In genomic region chr1:6127587-6128163, GRCh38 we compare ENCODE assay signal across 1 cellular context.
A peak's percentile ranks its signal among the peaks of the same experiment; 100 is the strongest.
TF ChIP-seq lines count a peak whose summit lies in the region.

No MANE protein-coding gene starts in this region.

TF ChIP-seq in K562, 482 proteins besides CTCF, POLR2A, EP300 and RAD21 (continued from another document and continues in another):
- TF ChIP-seq ATF2 (CRISPR knock-in tag; IDR thresholded peaks at IDR 0.05): peak; percentile 41; the same call in 1 of the 2 replicates
- TF ChIP-seq ZNF277 (CRISPR knock-in tag; IDR thresholded peaks at IDR 0.05; ENCODE audit: borderline replicate concordance): no peak
- no peak for TF ChIP-seq NCOR1 (IDR thresholded peaks at IDR 0.05)
- no peak for TF ChIP-seq KLF16 (IDR thresholded peaks at IDR 0.05)
- no peak for TF ChIP-seq HDAC3 (IDR thresholded peaks at IDR 0.05; ENCODE audit: borderline replicate concordance, partially characterized antibody)
- no peak for TF ChIP-seq ZNF316 (IDR thresholded peaks at IDR 0.05)
- peak; percentile 80 to 84 for TF ChIP-seq NRF1 (conservative IDR thresholded peaks at IDR 0.05 in 1 of 2, IDR thresholded peaks at IDR 0.05 in 1 of 2)
- TF ChIP-seq ZNF347 (CRISPR knock-in tag; IDR thresholded peaks at IDR 0.05; ENCODE audit: low read depth): no peak
- TF ChIP-seq USF1 (CRISPR knock-in tag; IDR thresholded peaks at IDR 0.05): peak; percentile 94
- TF ChIP-seq MYC (IDR thresholded peaks at IDR 0.05; ENCODE audit: low read depth, low read length): peak; percentile 92
- TF ChIP-seq MYC (CRISPR knock-in tag; IDR thresholded peaks at IDR 0.05; ENCODE audit: borderline replicate concordance, low read depth): peak; percentile 29; the same call in 1 of the 2 replicates
- TF ChIP-seq MYBL2 (IDR thresholded peaks at IDR 0.05; ENCODE audit: low read depth): no peak
- no peak for TF ChIP-seq MYBL2 (CRISPR knock-in tag; IDR thresholded peaks at IDR 0.05; ENCODE audit: borderline replicate concordance)
- no peak for TF ChIP-seq PBX2 (CRISPR knock-in tag; IDR thresholded peaks at IDR 0.05; ENCODE audit: low read depth)
- no peak for TF ChIP-seq PBX2 (tag; conservative IDR thresholded peaks at IDR 0.05; ENCODE audit: low read depth)
- TF ChIP-seq E2F5 (CRISPR knock-in tag; IDR thresholded peaks at IDR 0.05): no peak; the same call in 1 of the 2 replicates
- no peak for TF ChIP-seq KLF10 (CRISPR knock-in tag; IDR thresholded peaks at IDR 0.05)
- no peak for TF ChIP-seq NCOA2 (IDR thresholded peaks at IDR 0.05; ENCODE audit: partially characterized antibody in 2 of 2)
- no peak for TF ChIP-seq EHMT2 (IDR thresholded peaks at IDR 0.05)
- TF ChIP-seq BCLAF1 (IDR thresholded peaks at IDR 0.05; ENCODE audit: borderline replicate concordance in 1 of 2, control insufficient read depth in 1 of 2, low read depth in 2 of 2, low read length in 1 of 2): no peak
- peak; percentile 93 to 96 for TF ChIP-seq MNT (conservative IDR thresholded peaks at IDR 0.05)
- TF ChIP-seq ZBTB11 (CRISPR knock-in tag; IDR thresholded peaks at IDR 0.05): no peak
- TF ChIP-seq ARID1B (IDR thresholded peaks at IDR 0.05): no peak
- TF ChIP-seq NCOA1 (IDR thresholded peaks at IDR 0.05; ENCODE audit: low read depth): no peak
- no peak for TF ChIP-seq NFE2L1 (tag; IDR thresholded peaks at IDR 0.05; ENCODE audit: borderline replicate concordance, low read depth)
- TF ChIP-seq SMARCA4 (IDR thresholded peaks at IDR 0.05): no peak
- no peak for TF ChIP-seq KDM4B (IDR thresholded peaks at IDR 0.05; ENCODE audit: borderline replicate concordance in 2 of 2, low read depth in 1 of 2)
- no peak for TF ChIP-seq CHAMP1 (IDR thresholded peaks at IDR 0.05)
- no peak for TF ChIP-seq CBX2 (IDR thresholded peaks at IDR 0.05; ENCODE audit: insufficient read depth, low read length, poor library complexity, severe bottlenecking)
- TF ChIP-seq LEF1 (IDR thresholded peaks at IDR 0.05): no peak
- no peak for TF ChIP-seq NFIC (IDR thresholded peaks at IDR 0.05)
- TF ChIP-seq NFYB (IDR thresholded peaks at IDR 0.05; ENCODE audit: extremely low read depth, insufficient read length): no peak
- peak; percentile 46; the same call in 1 of the 2 replicates for TF ChIP-seq VEZF1 (CRISPR knock-in tag; IDR thresholded peaks at IDR 0.05)
- TF ChIP-seq EWSR1 (IDR thresholded peaks at IDR 0.05; ENCODE audit: borderline replicate concordance, low read depth, partially characterized antibody): no peak
- no peak for TF ChIP-seq CHD1 (IDR thresholded peaks at IDR 0.05; ENCODE audit: low read length)
- TF ChIP-seq ERF (CRISPR knock-in tag; IDR thresholded peaks at IDR 0.05): no peak
- TF ChIP-seq RAD51 (IDR thresholded peaks at IDR 0.05; ENCODE audit: borderline replicate concordance, low read depth): peak; percentile 87
- no peak for TF ChIP-seq TFAM (CRISPR knock-in tag; conservative IDR thresholded peaks at IDR 0.05)
- TF ChIP-seq CGGBP1 (CRISPR knock-in tag; IDR thresholded peaks at IDR 0.05): no peak
- TF ChIP-seq PCBP2 (IDR thresholded peaks at IDR 0.05; ENCODE audit: low read depth, low read length, poor library complexity, severe bottlenecking): no peak
- no peak for TF ChIP-seq BRD4 (IDR thresholded peaks at IDR 0.05)
- no peak for TF ChIP-seq HES1 (IDR thresholded peaks at IDR 0.05; ENCODE audit: low read depth)
- TF ChIP-seq TCF7L2 (IDR thresholded peaks at IDR 0.05; ENCODE audit: low read depth, low read length): no peak
